In the genomic region with DNA sequence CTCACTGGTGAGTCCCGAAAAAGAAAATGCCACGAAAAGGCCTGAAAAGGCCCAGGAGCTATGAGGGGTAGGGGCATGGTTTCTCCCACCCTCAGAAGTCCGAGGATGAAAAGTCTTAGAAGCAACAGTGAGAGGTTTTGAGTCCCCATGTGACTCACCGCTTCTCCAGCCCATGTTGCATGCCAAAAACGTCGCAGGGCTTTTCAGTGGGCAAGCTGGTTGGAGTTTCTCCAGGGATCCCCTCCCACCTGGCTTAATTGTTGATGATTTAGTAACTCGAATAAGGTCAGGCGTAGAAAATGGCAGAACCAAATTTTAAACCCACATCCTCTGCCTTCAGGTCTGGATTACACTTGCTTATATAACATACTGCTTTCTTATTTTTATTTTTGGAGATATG, we compare ENCODE assay signal across 23 cellular contexts.
DNase-seq lines count a peak whose midpoint lies in the region; ATAC-seq, FAIRE-seq and TF ChIP-seq lines count a peak whose summit lies in the region.
"Had no signal": no experiment of that assay in that cellular context is flagged by ENCODE, and none has a peak within 500 bp of the region (broad histone marks: within the 10 kb centered on the region; RNA-seq: fewer than 3 reads in every experiment).

No MANE protein-coding gene starts in this region.

- H3K79me2 ChIP-seq in mammary epithelial cell (ENCODE audit: insufficient read depth, low read length): no peaks in the 10 kb centered on the region
- H3K79me2 ChIP-seq in astrocyte (ENCODE audit: insufficient read depth, low read length): no peaks in the 10 kb centered on the region

- dilution Hi-C loops in mammary epithelial cell (cut with HindIII; ENCODE audit: low sequenced_read_pairs): no loop called here

- H3K4me1 Mint-ChIP-seq in MCF 10A (ENCODE audit: insufficient read depth, unreplicated experiment) (peaks cover 13% of the 10 kb centered on the region), astrocyte (ENCODE audit: low read depth, unreplicated experiment) (no peaks in the 10 kb centered on the region)
- H3K4me1 Mint-ChIP-seq: CD4-positive, CD25-positive, alpha-beta regulatory T cell had no signal

- H3K4me3 ChIP-seq in mammary epithelial cell (replicated peaks in 1 of 3; ENCODE audit: insufficient read depth in 1 of 3, low read depth in 2 of 3, low read length in 3 of 3) (no peak overlapping the region), astrocyte (ENCODE audit: insufficient read depth, low read depth, low read length) (peak overlapping the region; percentile 6), fibroblast of the aortic adventitia (ENCODE audit: low read depth, low read length) (no peak overlapping the region), psoas muscle (no peak overlapping the region)
- H3K4me3 ChIP-seq: BLaER1, K562 had no signal

- ATAC-seq in HG02973 (IDR thresholded peaks at IDR 0.05; ENCODE audit: unreplicated experiment): no peak
- no peak for ATAC-seq in psoas muscle
- no peak for ATAC-seq in GM19035 (IDR thresholded peaks at IDR 0.05; ENCODE audit: unreplicated experiment)
- ATAC-seq: K562, SK-N-SH treated with all-trans-retinoic acid at 6 μM for 48 hours had no signal

- DNase-seq in MCF 10A (ENCODE audit: unreplicated experiment): peak; percentile 11
- no peak for DNase-seq in mammary epithelial cell
- peak; percentile 68 for DNase-seq in astrocyte (ENCODE audit: low read depth)
- DNase-seq in fibroblast of the aortic adventitia (ENCODE audit: low read depth): peak; percentile 34
- no peak for DNase-seq in NOMO-1 treated with DMSO at 0.1 percent for 48 hours (lab: John Stamatoyannopoulos, UW; ENCODE audit: unreplicated experiment)
- no peak for DNase-seq in psoas muscle
- DNase-seq: 8988T; CD4-positive, CD25-positive, alpha-beta regulatory T cell; DMS153; DND-41; H9; Kasumi-1; MM.1S; NCI-H1694; NCI-H2029 treated with DMSO at 0.1 percent for 48 hours; NCI-H446 treated with DMSO at 0.1 percent for 48 hours; NCI-H526 treated with DMSO at 0.1 percent for 48 hours had no signal

- no peak for FAIRE-seq in astrocyte (lab: Jason Lieb, UNC)
- FAIRE-seq: K562, RCC 7860 had no signal

- in situ Hi-C loops in mammary epithelial cell (cut with MboI; ENCODE audit: low sequenced_read_pairs in 2 of 2): no loop called here

- POLR2A ChIA-PET in MCF 10A (lab: Yijun Ruan, JAX): interaction anchor here (0.7 kb wide), 1 partner anchor 9 kb away, joined by 3 read pairs; no protein-coding TSS in a partner anchor

- CTCF ChIA-PET in MCF 10A (lab: Yijun Ruan, JAX) (no interaction called here), mammary epithelial cell (lab: Charles Lee; ENCODE audit: low non-redundant PET) (no interaction called here)

- no peaks in the 10 kb centered on the region for H4K20me1 ChIP-seq in mammary epithelial cell (ENCODE audit: insufficient read depth, low read length)
- no peaks in the 10 kb centered on the region for H4K20me1 ChIP-seq in astrocyte (ENCODE audit: insufficient read depth, low read length)
- H4K20me1 ChIP-seq: BLaER1 had no signal

- intact Hi-C loops in MCF 10A (cut with micrococcal nuclease) (no loop called here), mammary epithelial cell (cut with micrococcal nuclease) (no loop called here), psoas muscle (cut with DNase I) (no loop called here)

- H3K4me2 ChIP-seq in mammary epithelial cell (ENCODE audit: insufficient read depth, low read depth, low read length): no peak overlapping the region
- H3K4me2 ChIP-seq in astrocyte (ENCODE audit: low read length): peak overlapping the region; percentile 46
- H3K4me2 ChIP-seq: BLaER1 had no signal

- H3K36me3 ChIP-seq in mammary epithelial cell (ENCODE audit: insufficient read depth, low read length) (no peaks in the 10 kb centered on the region), astrocyte (ENCODE audit: insufficient read depth, low read length) (no peaks in the 10 kb centered on the region), psoas muscle (ENCODE audit: insufficient read depth in 1 of 2, low read depth in 1 of 2) (no peaks in the 10 kb centered on the region)
- H3K36me3 ChIP-seq: BLaER1 had no signal

- no peak overlapping the region for H3K27ac Mint-ChIP-seq in MCF 10A (ENCODE audit: low read depth, unreplicated experiment)
- H3K27ac Mint-ChIP-seq in astrocyte (ENCODE audit: unreplicated experiment): no peak overlapping the region

- H3K36me3 Mint-ChIP-seq in MCF 10A (ENCODE audit: insufficient read depth, unreplicated experiment): no peaks in the 10 kb centered on the region
- no peaks in the 10 kb centered on the region for H3K36me3 Mint-ChIP-seq in astrocyte (ENCODE audit: low read depth, unreplicated experiment)
- H3K36me3 Mint-ChIP-seq: CD4-positive, CD25-positive, alpha-beta regulatory T cell had no signal

- H3K9ac ChIP-seq in mammary epithelial cell (ENCODE audit: insufficient read depth, low read length) (no peak overlapping the region), astrocyte (ENCODE audit: low read length) (no peak overlapping the region)
- H3K9ac ChIP-seq: BLaER1 had no signal

- H3K4me3 Mint-ChIP-seq in MCF 10A (ENCODE audit: unreplicated experiment): no peak overlapping the region
- no peak overlapping the region for H3K4me3 Mint-ChIP-seq in astrocyte (ENCODE audit: unreplicated experiment)
- H3K4me3 Mint-ChIP-seq: CD4-positive, CD25-positive, alpha-beta regulatory T cell; H9 had no signal

- no TSS peak for BruUV-seq in MCF 10A (replicated peaks; lab: Mats Ljungman, UMichigan)
- BruUV-seq in mammary epithelial cell (replicated peaks; lab: Mats Ljungman, UMichigan): no TSS peak

- H3K9me3 ChIP-seq in mammary epithelial cell (replicated peaks; ENCODE audit: insufficient read depth, low read length) (no peaks in the 10 kb centered on the region), astrocyte (ENCODE audit: insufficient read depth, low read depth, low read length) (no peaks in the 10 kb centered on the region), psoas muscle (no peaks in the 10 kb centered on the region)

- TF ChIP-seq CTCF in MCF 10A (IDR thresholded peaks at IDR 0.05; ENCODE audit: unreplicated experiment) (no peak), mammary epithelial cell (conservative IDR thresholded peaks at IDR 0.05 in 1 of 2, IDR thresholded peaks at IDR 0.05 in 1 of 2; ENCODE audit: extremely low read depth in 1 of 2, insufficient read depth in 1 of 2, low read depth in 1 of 2, low read length in 2 of 2) (no peak), astrocyte (IDR thresholded peaks at IDR 0.05; ENCODE audit: insufficient read depth, low read depth, low read length) (no peak), fibroblast of the aortic adventitia (IDR thresholded peaks at IDR 0.05; ENCODE audit: insufficient read depth, low read length) (no peak), psoas muscle (IDR thresholded peaks at IDR 0.05) (no peak)

- no peaks in the 10 kb centered on the region for H3K27me3 ChIP-seq in mammary epithelial cell (ENCODE audit: insufficient read depth, low read length)
- no peaks in the 10 kb centered on the region for H3K27me3 ChIP-seq in astrocyte (ENCODE audit: insufficient read depth, low read length)
- no peaks in the 10 kb centered on the region for H3K27me3 ChIP-seq in psoas muscle (ENCODE audit: insufficient read depth in 3 of 3, low read length in 2 of 3)
- H3K27me3 ChIP-seq: BLaER1 had no signal

- H3K9me3 Mint-ChIP-seq in MCF 10A (ENCODE audit: unreplicated experiment) (no peaks in the 10 kb centered on the region), astrocyte (ENCODE audit: unreplicated experiment) (peaks cover 1% of the 10 kb centered on the region)
- H3K9me3 Mint-ChIP-seq: CD4-positive, CD25-positive, alpha-beta regulatory T cell had no signal

- H2AFZ ChIP-seq in mammary epithelial cell (ENCODE audit: low read depth, low read length) (no peak overlapping the region), astrocyte (ENCODE audit: low read depth, low read length) (no peak overlapping the region)

- no peaks in the 10 kb centered on the region for H3K4me1 ChIP-seq in mammary epithelial cell (ENCODE audit: insufficient read depth, low read length)
- H3K4me1 ChIP-seq in astrocyte (ENCODE audit: insufficient read depth, low read length): no peaks in the 10 kb centered on the region
- H3K4me1 ChIP-seq in psoas muscle: no peaks in the 10 kb centered on the region
- H3K4me1 ChIP-seq: BLaER1 had no signal

- 74% methylated on average over 6 of the region's 8 CpGs for WGBS in mammary epithelial cell (ENCODE audit: low coverage, missing lambda C conversion rate)
- 42 to 60% (median 49%) methylated on average over 8 of the region's 8 CpGs for WGBS in psoas muscle, 3 donors

- H3K27me3 Mint-ChIP-seq in MCF 10A (ENCODE audit: insufficient read depth, unreplicated experiment) (no peaks in the 10 kb centered on the region), astrocyte (ENCODE audit: low read depth, unreplicated experiment) (no peaks in the 10 kb centered on the region)

- H3K27ac ChIP-seq in mammary epithelial cell (ENCODE audit: insufficient read depth, low read depth, low read length): no peak overlapping the region
- H3K27ac ChIP-seq in astrocyte (ENCODE audit: low read depth, low read length): no peak overlapping the region
- no peak overlapping the region for H3K27ac ChIP-seq in psoas muscle
- H3K27ac ChIP-seq: BLaER1 had no signal

Comparison
In these comparisons a context has a peak if more than half of its experiments do, and no peak if none do; other contexts are left out.
1. DNase-seq: peak in MCF 10A (single experiment), astrocyte (single experiment) and fibroblast of the aortic adventitia (single experiment); none in mammary epithelial cell (single experiment), NOMO-1 treated with DMSO at 0.1 percent for 48 hours (single experiment) and psoas muscle (0 of 2).